ENCODE assay signal across 21 cellular contexts in genomic region chr12:84596276-84596675, GRCh38.
DNase-seq lines count a peak whose midpoint lies in the region; ATAC-seq and TF ChIP-seq lines count a peak whose summit lies in the region.
"Had no signal": no experiment of that assay in that cellular context is flagged by ENCODE, and none has a peak within 500 bp of the region (broad histone marks: within the 10 kb centered on the region; RNA-seq: fewer than 3 reads in every experiment).

No MANE protein-coding gene starts in this region.

- H3K36me3 ChIP-seq in HAP-1 (replicated peaks): no peaks in the 10 kb centered on the region
- no peaks in the 10 kb centered on the region for H3K36me3 ChIP-seq in neuronal stem cell (replicated peaks in 1 of 2; ENCODE audit: control insufficient read depth in 2 of 2, insufficient read depth in 2 of 2, low read length in 2 of 2)
- H3K36me3 ChIP-seq: MG63 had no signal

- no peaks in the 10 kb centered on the region for H3K79me1 ChIP-seq in neuronal stem cell (ENCODE audit: low read depth, low read length)

- no CpG with 5 or more reads among the region's 2 CpGs for WGBS in neuronal stem cell (ENCODE audit: extremely low coverage in 2 of 2, insufficient read length in 2 of 2, insufficient replicate concordance in 1 of 2), 2 donors

- in situ Hi-C loops in HAP-1 (cut with MboI; ENCODE audit: low sequenced_read_pairs): no loop called here

- no peak overlapping the region for H3K27ac Mint-ChIP-seq in WTC11

- no peak overlapping the region for H2BK5ac ChIP-seq in neuronal stem cell (ENCODE audit: low read length)

- POLR2A ChIA-PET in WTC11 (lab: Charles Lee): interaction anchor here (0.7 kb wide), 2 partner anchors 261 to 510 kb away, joined by 3 to 6 read pairs; no protein-coding TSS in a partner anchor

- peaks cover 28% of the 10 kb centered on the region for H3K4me1 Mint-ChIP-seq in WTC11

- no peak overlapping the region for H3K4me3 Mint-ChIP-seq in WTC11

- no peak overlapping the region for H3K18ac ChIP-seq in neuronal stem cell (ENCODE audit: low read length)

- CTCF ChIA-PET in WTC11 (lab: Charles Lee): no interaction called here

- no peak overlapping the region for H3K4me3 ChIP-seq in HAP-1
- H3K4me3 ChIP-seq in neuronal stem cell (ENCODE audit: low read length in 2 of 2): no peak overlapping the region
- H3K4me3 ChIP-seq: MG63, PC-9, SK-N-MC had no signal

- no peaks in the 10 kb centered on the region for H3K27me3 Mint-ChIP-seq in WTC11 (ENCODE audit: low read depth)

- no peak overlapping the region for H4K91ac ChIP-seq in neuronal stem cell (ENCODE audit: low read depth, low read length, poor library complexity)

- no peak overlapping the region for H2BK15ac ChIP-seq in neuronal stem cell (ENCODE audit: low read length)

- H3K9me3 Mint-ChIP-seq in WTC11: no peaks in the 10 kb centered on the region

- H3K36me3 Mint-ChIP-seq in WTC11: peaks cover 4% of the 10 kb centered on the region; the same call in 1 of the 2 replicates

- no peak overlapping the region for H3K27ac ChIP-seq in neuronal stem cell (replicated peaks; ENCODE audit: low read length)
- H3K27ac ChIP-seq: PC-9, SK-N-MC had no signal

- H3K9ac ChIP-seq in neuronal stem cell (ENCODE audit: low read depth, low read length, poor library complexity): no peak overlapping the region

- H3K4me1 ChIP-seq in HAP-1 (peaks cover 52% of the 10 kb centered on the region), neuronal stem cell (ENCODE audit: control insufficient read depth in 2 of 2, insufficient read depth in 1 of 2, low read depth in 1 of 2, low read length in 2 of 2) (peaks cover 0 to 10% of the 10 kb centered on the region in 2 donors)

- H3K9me3 ChIP-seq in HAP-1: no peaks in the 10 kb centered on the region
- no peaks in the 10 kb centered on the region for H3K9me3 ChIP-seq in neuronal stem cell (replicated peaks in 1 of 2; ENCODE audit: control insufficient read depth in 2 of 2, insufficient read depth in 1 of 2, low read depth in 1 of 2, low read length in 2 of 2)
- H3K9me3 ChIP-seq: MG63 had no signal

- no peak overlapping the region for H4K8ac ChIP-seq in neuronal stem cell (ENCODE audit: low read depth, low read length)

- no peak overlapping the region for H2BK120ac ChIP-seq in neuronal stem cell (ENCODE audit: low read depth, low read length)

- DNase-seq in NCI-H1417 (lab: John Stamatoyannopoulos, UW) (peak in 2 of 3 experiments; percentile 9 to 59), NCI-H1417 treated with DMSO at 0.1 percent for 48 hours (lab: John Stamatoyannopoulos, UW) (no peak), HAP-1 (ENCODE audit: low spot score in 2 of 2) (peak; percentile 54 to 98), NCI-H748 (lab: John Stamatoyannopoulos, UW; ENCODE audit: unreplicated experiment) (peak; percentile 72), neuronal stem cell (ENCODE audit: low spot score) (no peak), SIG-M5 (lab: John Stamatoyannopoulos, UW) (no peak), WTC11 (ENCODE audit: low spot score) (no peak)
- DNase-seq: 8988T, H7, IMR-90, KG1, MG63, NCI-H1105 treated with DMSO at 0.1 percent for 48 hours, NCI-H187 treated with DMSO at 0.1 percent for 48 hours, NCI-H2107, NCI-H524, PC-9, Right ventricle myocardium superior, RPMI8226, T-helper 2 cell had no signal

- H3K14ac ChIP-seq in neuronal stem cell (ENCODE audit: low read length): no peak overlapping the region

- no peak overlapping the region for H3K23ac ChIP-seq in neuronal stem cell (ENCODE audit: low read depth, low read length, poor library complexity)

- no peak overlapping the region for H2BK12ac ChIP-seq in neuronal stem cell (ENCODE audit: low read length)

- H3K4ac ChIP-seq in neuronal stem cell (ENCODE audit: low read length): no peak overlapping the region

- H3K4me2 ChIP-seq in neuronal stem cell (ENCODE audit: insufficient read depth, low read length, poor library complexity, severe bottlenecking): no peak overlapping the region
- H3K4me2 ChIP-seq: PC-9 had no signal

- H2AK5ac ChIP-seq in neuronal stem cell (ENCODE audit: low read depth, low read length): no peak overlapping the region

- ATAC-seq in WTC11: no peak; the same call in 1 of the 2 replicates

- H3K27me3 ChIP-seq in HAP-1 (ENCODE audit: low read depth) (no peaks in the 10 kb centered on the region), neuronal stem cell (ENCODE audit: control insufficient read depth in 3 of 3, insufficient read depth in 3 of 3, low read depth in 1 of 3, low read length in 3 of 3) (no peaks in the 10 kb centered on the region)
- H3K27me3 ChIP-seq: MG63 had no signal

- TF ChIP-seq CTCF in WTC11 (IDR thresholded peaks at IDR 0.05): no peak

- H2AFZ ChIP-seq in neuronal stem cell (ENCODE audit: low read length): peak overlapping the region; percentile 0
- H2AFZ ChIP-seq: PC-9 had no signal

TF ChIP-seq in WTC11, 78 proteins besides CTCF, POLR2A, EP300 and RAD21:
- TF ChIP-seq CREB1 (CRISPR knock-in tag; IDR thresholded peaks at IDR 0.05): no peak
- no peak for TF ChIP-seq TP53 (CRISPR knock-in tag; IDR thresholded peaks at IDR 0.05)
- no peak for TF ChIP-seq NFE2L1 (CRISPR knock-in tag; IDR thresholded peaks at IDR 0.05)
- TF ChIP-seq EMX1 (CRISPR knock-in tag; IDR thresholded peaks at IDR 0.05): no peak
- TF ChIP-seq FOXJ3 (CRISPR knock-in tag; IDR thresholded peaks at IDR 0.05; ENCODE audit: borderline replicate concordance): no peak

Comparison
In these comparisons a context has a peak if more than half of its experiments do, and no peak if none do; other contexts are left out.
1. DNase-seq: peak in NCI-H1417 (2 of 3), HAP-1 (2 of 2) and NCI-H748 (single experiment); none in NCI-H1417 treated with DMSO at 0.1 percent for 48 hours (single experiment), neuronal stem cell (single experiment), SIG-M5 (single experiment) and WTC11 (single experiment).